ENCODE assay signal across 28 cellular contexts in the genomic region with DNA sequence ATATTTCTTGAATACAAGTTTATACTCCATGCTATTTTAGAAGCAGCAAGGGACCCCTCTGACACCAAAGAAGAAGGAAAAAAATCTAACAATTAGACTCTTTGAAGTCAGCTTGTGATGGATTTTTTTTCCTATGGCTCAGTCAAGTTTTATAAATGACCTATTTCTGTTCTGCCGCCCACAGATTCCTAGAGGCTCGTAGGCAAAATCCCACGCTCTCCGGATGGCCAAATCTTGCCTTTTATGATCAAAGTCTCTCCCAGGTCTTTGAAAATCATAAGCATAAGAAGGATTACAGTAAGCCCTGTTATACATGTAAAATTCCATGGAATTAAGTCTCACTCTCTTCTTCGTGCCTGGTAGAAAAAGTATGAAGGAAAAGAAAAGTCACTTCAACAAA. TPM values are rescaled to one million over a fixed set of nuclear protein-coding genes. Genes with fewer than 3 reads are reported as not detected.
DNase-seq lines count a peak whose midpoint lies in the region; ATAC-seq, FAIRE-seq and TF ChIP-seq lines count a peak whose summit lies in the region.
"Had no signal": no experiment of that assay in that cellular context is flagged by ENCODE, and none has a peak within 500 bp of the region (broad histone marks: within the 10 kb centered on the region; RNA-seq: fewer than 3 reads in every experiment).

No MANE protein-coding gene starts in this region.

- H3K4me1 Mint-ChIP-seq in mesothelial cell of epicardium (peaks cover 57% of the 10 kb centered on the region), T-helper 17 cell (peaks cover 11% of the 10 kb centered on the region)

- H3K79me2 ChIP-seq in osteoblast (ENCODE audit: insufficient read depth, low read length): no peaks in the 10 kb centered on the region

- H3K4me3 Mint-ChIP-seq in mesothelial cell of epicardium (peak overlapping the region; percentile 5), T-helper 17 cell (no peak overlapping the region)
- H3K4me3 Mint-ChIP-seq: activated B cell treated with CpG ODN at 0.5 μM for 24 hours; activated naive CD4-positive, alpha-beta T cell treated with anti-CD3 and anti-CD28 coated beads for 36 hours; effector memory CD8-positive, alpha-beta T cell had no signal

- H2AFZ ChIP-seq in osteoblast (ENCODE audit: low read length): no peak overlapping the region

- no peak for DNase-seq in Peyer's patch
- no peak for DNase-seq in mesothelial cell of epicardium (ENCODE audit: low spot score in 2 of 2, unreplicated experiment in 2 of 2)
- no peak for DNase-seq in tibial artery
- no peak for DNase-seq in NCI-H748 (lab: John Stamatoyannopoulos, UW; ENCODE audit: unreplicated experiment)
- DNase-seq in osteoblast (ENCODE audit: insufficient read length, low spot score, missing footprints): no peak
- DNase-seq in T-helper 17 cell: no peak
- DNase-seq in CD1c-positive myeloid dendritic cell (ENCODE audit: extremely low spot score): no peak
- DNase-seq: activated B cell treated with CpG ODN at 0.5 μM for 24 hours; activated CD4-positive, alpha-beta T cell treated with anti-CD3 and anti-CD28 coated beads, Interleukin-2, amount 50 U/mL, for 1 hour; activated naive CD4-positive, alpha-beta T cell treated with anti-CD3 and anti-CD28 coated beads for 36 hours; cortex of kidney; DMS79; effector memory CD8-positive, alpha-beta T cell; GDM1; HCEC 1CT; KG1; MM.1S; NCI-H2081; NCI-H226; NCI-H748 treated with DMSO at 0.1 percent for 48 hours; stimulated activated naive CD4-positive, alpha-beta T cell treated with Interleukin-2 at 50 U/mL for 16 hours had no signal

- H3K27me3 ChIP-seq in Peyer's patch: no peaks in the 10 kb centered on the region
- no peaks in the 10 kb centered on the region for H3K27me3 ChIP-seq in tibial artery
- no peaks in the 10 kb centered on the region for H3K27me3 ChIP-seq in osteoblast (ENCODE audit: insufficient read depth, low read length)
- H3K27me3 ChIP-seq: adrenal gland, BLaER1, SJSA1 had no signal

- no peaks in the 10 kb centered on the region for H3K9me3 Mint-ChIP-seq in mesothelial cell of epicardium
- H3K9me3 Mint-ChIP-seq: activated B cell treated with CpG ODN at 0.5 μM for 24 hours; activated naive CD4-positive, alpha-beta T cell treated with anti-CD3 and anti-CD28 coated beads for 36 hours; effector memory CD8-positive, alpha-beta T cell had no signal

- intact Hi-C loops in tibial artery (cut with DNase I; ENCODE audit: low total_unique reads): loop anchor here (5.0 to 10.0 kb wide), 2 partner anchors 182 to 561 kb away; a partner anchor contains a TSS

- H3K9me3 ChIP-seq in Peyer's patch (no peaks in the 10 kb centered on the region), tibial artery (no peaks in the 10 kb centered on the region), osteoblast (ENCODE audit: low read depth, low read length) (no peaks in the 10 kb centered on the region), T-helper 17 cell (ENCODE audit: control insufficient read depth, low read length, poor library complexity, severe bottlenecking) (no peaks in the 10 kb centered on the region)
- H3K9me3 ChIP-seq: adrenal gland, BLaER1, mucosa of descending colon, SJSA1 had no signal

- H3K27ac Mint-ChIP-seq in mesothelial cell of epicardium (peak overlapping the region; percentile 94), T-helper 17 cell (no peak overlapping the region)
- H3K27ac Mint-ChIP-seq: activated B cell treated with CpG ODN at 0.5 μM for 24 hours; activated naive CD4-positive, alpha-beta T cell treated with anti-CD3 and anti-CD28 coated beads for 36 hours; effector memory CD8-positive, alpha-beta T cell had no signal

- no peak for TF ChIP-seq POLR2A in Peyer's patch (IDR thresholded peaks at IDR 0.05)

- H3K36me3 ChIP-seq in Peyer's patch (no peaks in the 10 kb centered on the region), tibial artery (peaks cover 0 to 3% (median 0%) of the 10 kb centered on the region in 3 donors), osteoblast (ENCODE audit: insufficient read depth, low read length) (no peaks in the 10 kb centered on the region)
- H3K36me3 ChIP-seq: adrenal gland, BLaER1, SJSA1 had no signal

- peaks cover 1% of the 10 kb centered on the region for H3K36me3 Mint-ChIP-seq in mesothelial cell of epicardium
- no peaks in the 10 kb centered on the region for H3K36me3 Mint-ChIP-seq in T-helper 17 cell (ENCODE audit: low read depth)

- no peak for ATAC-seq in T-helper 17 cell
- ATAC-seq: effector memory CD8-positive, alpha-beta T cell; sciatic nerve had no signal

- FAIRE-seq in endometrium (lab: Jason Lieb, UNC): peak; percentile 66
- FAIRE-seq: islet of Langerhans had no signal

- H4K20me1 ChIP-seq in osteoblast (ENCODE audit: insufficient read depth, low read length): no peaks in the 10 kb centered on the region
- H4K20me1 ChIP-seq: BLaER1 had no signal

- H3K27me3 Mint-ChIP-seq in mesothelial cell of epicardium (ENCODE audit: low read depth): no peaks in the 10 kb centered on the region
- H3K27me3 Mint-ChIP-seq in T-helper 17 cell: peaks cover 9% of the 10 kb centered on the region

- H3K4me1 ChIP-seq in Peyer's patch (peaks cover 0 to 18% (median 4%) of the 10 kb centered on the region in 4 donors), tibial artery (peaks cover 0 to 59% (median 48%) of the 10 kb centered on the region in 4 donors), osteoblast (ENCODE audit: insufficient read depth, low read length) (peaks cover 7% of the 10 kb centered on the region)

- H3K4me2 ChIP-seq in osteoblast (ENCODE audit: insufficient read depth, low read length): no peak overlapping the region
- H3K4me2 ChIP-seq: BLaER1 had no signal

- H3K4me3 ChIP-seq in Peyer's patch (no peak overlapping the region), tibial artery (no peak overlapping the region), osteoblast (ENCODE audit: insufficient read depth, low read length) (no peak overlapping the region)
- H3K4me3 ChIP-seq: adrenal gland, BLaER1, mucosa of descending colon, SJSA1 had no signal

- H3K27ac ChIP-seq in Peyer's patch: peak overlapping the region in 3 of 4 donors; percentile 40 to 89 (median 74)
- peak overlapping the region; percentile 88 for H3K27ac ChIP-seq in tibial artery
- H3K27ac ChIP-seq in osteoblast (ENCODE audit: low read depth, low read length): no peak overlapping the region
- H3K27ac ChIP-seq: BLaER1, SJSA1 had no signal

- TF ChIP-seq CTCF in Peyer's patch (IDR thresholded peaks at IDR 0.05): no peak
- TF ChIP-seq CTCF in mesothelial cell of epicardium (IDR thresholded peaks at IDR 0.05; ENCODE audit: unreplicated experiment): no peak
- no peak for TF ChIP-seq CTCF in tibial artery (IDR thresholded peaks at IDR 0.05)
- no peak for TF ChIP-seq CTCF in osteoblast (IDR thresholded peaks at IDR 0.05; ENCODE audit: extremely low read depth, low read depth, low read length)

RNA-seq across cellular contexts. Expression of a gene that starts 33.2 kb away (rescaled TPM):
- total RNA-seq in Peyer's patch (10 to 100 TPM; 28.1 to 80.9 (median 61.2) TPM), mesothelial cell of epicardium (26.3 to 28.5 TPM (median 28.0 TPM) in 3 replicates), osteoblast (14.8 and 16.2 TPM in 2 replicates), T-helper 17 cell (10 to 100 TPM in 1 of 2 donors, 1 to 10 TPM in 1; 6.0 to 11.6 TPM)

RNA-seq across cellular contexts. Expression of a gene that starts 51.5 kb away (rescaled TPM):
- total RNA-seq in Peyer's patch: 100 to 1,000 TPM in 1 of 4 donors, 10 to 100 TPM in 3; 52.8 to 160 (median 80.7) TPM
- 75.2 to 90.1 TPM (median 80.3 TPM) in 3 replicates for total RNA-seq in mesothelial cell of epicardium
- 92.8 and 97.4 TPM in 2 replicates for total RNA-seq in osteoblast
- total RNA-seq in T-helper 17 cell: 10 to 100 TPM; 50.6 to 63.6 TPM
